14 cellular contexts compared by ENCODE assay signal in the genomic region with DNA sequence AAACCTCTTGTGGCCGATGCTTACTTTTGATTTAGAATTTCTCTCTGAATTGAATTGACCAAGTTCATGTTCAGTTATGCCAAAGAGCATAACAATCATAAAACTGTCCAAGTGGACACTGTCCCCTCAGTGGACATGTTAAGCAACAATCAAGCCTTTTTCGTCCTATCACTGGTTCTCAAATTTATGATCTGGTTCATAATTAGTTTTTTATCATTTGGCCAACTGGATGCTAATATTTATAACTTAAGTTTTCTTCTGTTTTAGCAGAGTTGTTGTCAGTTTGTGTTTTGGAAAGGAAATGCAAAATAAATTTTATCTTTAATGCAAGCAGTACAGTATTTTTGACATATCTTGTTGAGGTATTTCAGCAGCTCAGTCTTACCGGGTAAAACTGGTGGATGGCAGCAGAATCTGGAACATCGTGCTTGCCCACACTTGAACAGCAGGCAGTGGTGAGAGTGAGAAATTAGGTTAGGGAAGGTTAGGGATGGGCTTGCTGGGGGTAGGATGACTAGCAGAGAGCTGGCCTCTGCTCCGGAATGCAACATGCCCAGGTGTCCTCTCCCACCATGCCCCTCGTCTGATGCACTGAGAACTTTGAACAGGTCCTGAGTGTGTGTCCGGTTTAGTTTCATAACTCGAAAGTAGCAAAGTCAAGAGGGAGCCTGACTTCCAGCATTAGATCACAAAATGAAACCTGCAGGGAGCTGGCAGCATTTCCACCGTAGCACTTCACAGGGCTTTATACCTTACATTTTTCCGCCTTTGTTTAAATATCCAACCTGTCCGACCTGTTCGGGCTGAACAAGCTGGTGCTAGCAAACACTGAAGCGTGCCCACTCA.
A peak's percentile ranks its signal among the peaks of the same experiment; 100 is the strongest.
DNase-seq lines count a peak whose midpoint lies in the region; ATAC-seq, FAIRE-seq and TF ChIP-seq lines count a peak whose summit lies in the region.
"Had no signal": no experiment of that assay in that cellular context is flagged by ENCODE, and none has a peak within 500 bp of the region (broad histone marks: within the 10 kb centered on the region; RNA-seq: fewer than 3 reads in every experiment).

No MANE protein-coding gene starts in this region.

- in situ Hi-C loops in K562 (cut with MboI): no loop called here

- H4K20me1 ChIP-seq in K562 (replicated peaks; ENCODE audit: control insufficient read depth, insufficient read depth, low read length): no peaks in the 10 kb centered on the region

- H3K4me1 Mint-ChIP-seq in mesothelial cell of epicardium: peaks cover 19% of the 10 kb centered on the region
- peaks cover 25% of the 10 kb centered on the region for H3K4me1 Mint-ChIP-seq in activated naive CD4-positive, alpha-beta T cell treated with anti-CD3 and anti-CD28 coated beads, Interleukin-2, amount 10 ng/mL, durations not matched to agents 7 days and 5 days

- no peaks in the 10 kb centered on the region for H3K9me1 ChIP-seq in K562 (ENCODE audit: control insufficient read depth, insufficient read depth, low read length)

- H3K36me3 ChIP-seq in K562 (ENCODE audit: control insufficient read depth, insufficient read depth, low read length) (peaks cover 72% of the 10 kb centered on the region), ovary (no peaks in the 10 kb centered on the region)

- FAIRE-seq in K562 (lab: Jason Lieb, UNC): peak; percentile 71

- peaks cover 1% of the 10 kb centered on the region for H3K4me1 ChIP-seq in right cardiac atrium (ENCODE audit: control insufficient read depth, insufficient read depth, low read length)
- peaks cover 18 to 44% of the 10 kb centered on the region in 2 experiments for H3K4me1 ChIP-seq in K562 (replicated peaks in 1 of 2; ENCODE audit: control insufficient read depth in 2 of 2, insufficient read depth in 2 of 2, low read length in 2 of 2)
- H3K4me1 ChIP-seq in ovary (ENCODE audit: insufficient read depth): peaks cover 2% of the 10 kb centered on the region

- CTCF ChIA-PET in K562 (lab: Yijun Ruan, JAX; ENCODE audit: low intra/inter-chr PET ratio): no interaction called here
- CTCF ChIA-PET in activated naive CD4-positive, alpha-beta T cell treated with anti-CD3 and anti-CD28 coated beads, Interleukin-2, amount 10 ng/mL, durations not matched to agents 7 days and 5 days (lab: Charles Lee): no interaction called here

- no peaks in the 10 kb centered on the region for H3K27me3 Mint-ChIP-seq in mesothelial cell of epicardium (ENCODE audit: low read depth)
- H3K27me3 Mint-ChIP-seq in activated naive CD4-positive, alpha-beta T cell treated with anti-CD3 and anti-CD28 coated beads, Interleukin-2, amount 10 ng/mL, durations not matched to agents 7 days and 5 days: no peaks in the 10 kb centered on the region

- H2AFZ ChIP-seq in K562 (ENCODE audit: low read depth, low read length): no peak overlapping the region

- no peak overlapping the region for H3K4me3 Mint-ChIP-seq in mesothelial cell of epicardium
- H3K4me3 Mint-ChIP-seq in activated naive CD4-positive, alpha-beta T cell treated with anti-CD3 and anti-CD28 coated beads, Interleukin-2, amount 10 ng/mL, durations not matched to agents 7 days and 5 days: no peak overlapping the region
- H3K4me3 Mint-ChIP-seq: activated T-cell treated with anti-CD3 and anti-CD28 coated beads, Interleukin-2, amount 50 U/mL, for 72 hours; stimulated activated effector memory CD8-positive, alpha-beta T cell treated with anti-CD3 and anti-CD28 coated beads, Interleukin-12 subunit alpha, Interleukin-12 subunit beta, amount 100 ng/mL, for 72 hours had no signal

- no peaks in the 10 kb centered on the region for H3K9me3 ChIP-seq in right cardiac atrium (ENCODE audit: control insufficient read depth, low read length)
- no peaks in the 10 kb centered on the region for H3K9me3 ChIP-seq in K562 (replicated peaks; ENCODE audit: control insufficient read depth, insufficient read depth, low read depth, low read length)
- H3K9me3 ChIP-seq in ovary: no peaks in the 10 kb centered on the region

- POLR2A ChIA-PET in K562 (lab: Yijun Ruan, JAX): interaction anchor here (0.6 to 2.4 kb wide), 8 partner anchors 10 to 411 kb away, joined by 3 to 7 read pairs (median 4); no protein-coding TSS in a partner anchor

- H3K9me3 Mint-ChIP-seq in mesothelial cell of epicardium: no peaks in the 10 kb centered on the region
- no peaks in the 10 kb centered on the region for H3K9me3 Mint-ChIP-seq in activated naive CD4-positive, alpha-beta T cell treated with anti-CD3 and anti-CD28 coated beads, Interleukin-2, amount 10 ng/mL, durations not matched to agents 7 days and 5 days
- H3K9me3 Mint-ChIP-seq: activated T-cell treated with anti-CD3 and anti-CD28 coated beads, Interleukin-2, amount 50 U/mL, for 72 hours; stimulated activated effector memory CD8-positive, alpha-beta T cell treated with anti-CD3 and anti-CD28 coated beads, Interleukin-12 subunit alpha, Interleukin-12 subunit beta, amount 100 ng/mL, for 72 hours had no signal

- H3K27ac Mint-ChIP-seq in mesothelial cell of epicardium: peak overlapping the region; percentile 95
- H3K27ac Mint-ChIP-seq in activated naive CD4-positive, alpha-beta T cell treated with anti-CD3 and anti-CD28 coated beads, Interleukin-2, amount 10 ng/mL, durations not matched to agents 7 days and 5 days: no peak overlapping the region
- H3K27ac Mint-ChIP-seq: activated T-cell treated with anti-CD3 and anti-CD28 coated beads, Interleukin-2, amount 50 U/mL, for 72 hours; stimulated activated effector memory CD8-positive, alpha-beta T cell treated with anti-CD3 and anti-CD28 coated beads, Interleukin-12 subunit alpha, Interleukin-12 subunit beta, amount 100 ng/mL, for 72 hours had no signal

- H3K9ac ChIP-seq in K562 (ENCODE audit: insufficient read depth in 1 of 2, low read depth in 2 of 2, low read length in 2 of 2): peak overlapping the region; percentile 90

- WGBS in right cardiac atrium: 92% methylated on average over 13 of the region's 13 CpGs
- 1% methylated on average over 13 of the region's 13 CpGs for WGBS in K562 (ENCODE audit: insufficient coverage, low coverage, missing lambda C conversion rate)
- 84 to 89% (median 89%) methylated on average over 13 of the region's 13 CpGs for WGBS in ovary, 3 donors

- TF ChIP-seq POLR2A in K562 (conservative IDR thresholded peaks at IDR 0.05): peak; percentile 40
- TF ChIP-seq POLR2A in ovary (IDR thresholded peaks at IDR 0.05): no peak

- H3K27me3 ChIP-seq in right cardiac atrium (ENCODE audit: control insufficient read depth, insufficient read depth): no peaks in the 10 kb centered on the region
- H3K27me3 ChIP-seq in K562 (ENCODE audit: control insufficient read depth in 2 of 2, insufficient read depth in 2 of 2, low read length in 2 of 2): no peaks in the 10 kb centered on the region
- no peaks in the 10 kb centered on the region for H3K27me3 ChIP-seq in ovary

- TF ChIP-seq EP300 in K562 (IDR thresholded peaks at IDR 0.05; ENCODE audit: low read length) (no peak), ovary (IDR thresholded peaks at IDR 0.05) (no peak)

- peaks cover 22% of the 10 kb centered on the region for H3K36me3 Mint-ChIP-seq in mesothelial cell of epicardium
- H3K36me3 Mint-ChIP-seq in activated naive CD4-positive, alpha-beta T cell treated with anti-CD3 and anti-CD28 coated beads, Interleukin-2, amount 10 ng/mL, durations not matched to agents 7 days and 5 days: peaks cover 40% of the 10 kb centered on the region

- no peak for DNase-seq in Right ventricle myocardium superior
- no peak for DNase-seq in right cardiac atrium
- DNase-seq in K562 (ENCODE audit: extremely low read depth in 1 of 4, low spot score in 3 of 4): peak in 3 of 4 experiments; percentile 47 to 59 (median 56)
- DNase-seq in mesothelial cell of epicardium (ENCODE audit: low spot score in 2 of 2, unreplicated experiment in 2 of 2): no peak
- DNase-seq in ovary: no peak
- no peak for DNase-seq in caudate nucleus (lab: John Stamatoyannopoulos, UW)
- no peak for DNase-seq in AML-193 (lab: John Stamatoyannopoulos, UW)
- DNase-seq in activated naive CD4-positive, alpha-beta T cell treated with anti-CD3 and anti-CD28 coated beads, Interleukin-2, amount 10 ng/mL, durations not matched to agents 7 days and 5 days: no peak
- DNase-seq: activated T-cell treated with anti-CD3 and anti-CD28 coated beads, Interleukin-2, amount 50 U/mL, for 72 hours; GDM1; NCI-H1694 treated with DMSO at 0.1 percent for 48 hours; RPMI8226; WERI-Rb-1 had no signal

- no peak overlapping the region for H3K27ac ChIP-seq in right cardiac atrium (ENCODE audit: low read length)
- peak overlapping the region; percentile 96 for H3K27ac ChIP-seq in K562 (ENCODE audit: extremely low read depth, low read depth, low read length)
- no peak overlapping the region for H3K27ac ChIP-seq in ovary
- no peak overlapping the region for H3K27ac ChIP-seq in caudate nucleus (ENCODE audit: low read depth, low read length)
- H3K27ac ChIP-seq: WERI-Rb-1 had no signal

- BruUV-seq in K562 (replicated peaks; lab: Mats Ljungman, UMichigan): no TSS peak

- no peak for TF ChIP-seq RAD21 in K562 (CRISPR knock-in tag; conservative IDR thresholded peaks at IDR 0.05 in 1 of 2, IDR thresholded peaks at IDR 0.05 in 1 of 2)

- peak; percentile 12 for ATAC-seq in Right ventricle myocardium superior (ENCODE audit: poor library complexity)
- ATAC-seq in right cardiac atrium: no peak
- peak; percentile 47 for ATAC-seq in K562
- ATAC-seq: activated T-cell treated with anti-CD3 and anti-CD28 coated beads, Interleukin-2, amount 50 U/mL, for 72 hours; stimulated activated effector memory CD8-positive, alpha-beta T cell treated with anti-CD3 and anti-CD28 coated beads, Interleukin-12 subunit alpha, Interleukin-12 subunit beta, amount 100 ng/mL, for 72 hours had no signal

- no peak overlapping the region for H3K4me3 ChIP-seq in right cardiac atrium (ENCODE audit: low read length)
- peak overlapping the region; percentile 49 for H3K4me3 ChIP-seq in K562
- no peak overlapping the region for H3K4me3 ChIP-seq in ovary

- peak overlapping the region; percentile 100 for H3K4me2 ChIP-seq in K562 (ENCODE audit: insufficient read depth, low read length)

- TF ChIP-seq CTCF in K562 (IDR thresholded peaks at IDR 0.05 in 2 of 3, conservative IDR thresholded peaks at IDR 0.05 in 1 of 3; ENCODE audit: insufficient read depth in 2 of 3, low read depth in 1 of 3, low read length in 3 of 3): no peak
- TF ChIP-seq CTCF in mesothelial cell of epicardium (IDR thresholded peaks at IDR 0.05; ENCODE audit: unreplicated experiment): no peak
- no peak for TF ChIP-seq CTCF in ovary (IDR thresholded peaks at IDR 0.05)

- intact Hi-C loops in Right ventricle myocardium superior (cut with DNase I): no loop called here
- intact Hi-C loops in right cardiac atrium (cut with DNase I): no loop called here
- intact Hi-C loops in K562 (cut with micrococcal nuclease): no loop called here
- intact Hi-C loops in ovary (cut with DNase I): no loop called here

- peaks cover 99% of the 10 kb centered on the region for H3K79me2 ChIP-seq in K562 (ENCODE audit: control insufficient read depth, insufficient read depth, low read length)

TF ChIP-seq in K562, 482 proteins besides CTCF, POLR2A, EP300 and RAD21 (continues in another document):
- TF ChIP-seq POLR2AphosphoS2 (IDR thresholded peaks at IDR 0.05; ENCODE audit: low read length) (no peak), TCFL5 (CRISPR knock-in tag; conservative IDR thresholded peaks at IDR 0.05) (no peak)

Comparison
In these comparisons a context has a peak if more than half of its experiments do, and no peak if none do; other contexts are left out.
1. ATAC-seq: peak in Right ventricle myocardium superior (single experiment) and K562 (single experiment); none in right cardiac atrium (0 of 2).
2. DNase-seq: peak in K562 (3 of 4); none in Right ventricle myocardium superior (single experiment), right cardiac atrium (0 of 3), mesothelial cell of epicardium (0 of 2), ovary (0 of 5), caudate nucleus (0 of 61), AML-193 (0 of 2) and activated naive CD4-positive, alpha-beta T cell treated with anti-CD3 and anti-CD28 coated beads, Interleukin-2, amount 10 ng/mL, durations not matched to agents 7 days and 5 days (single experiment).